In genomic region chrX:18424482-18425198, GRCh38 we compare ENCODE assay signal across 1 cellular context.
TF ChIP-seq lines count a peak whose summit lies in the region.

No MANE protein-coding gene starts in this region.

TF ChIP-seq in H1, 55 proteins besides CTCF, POLR2A, EP300 and RAD21:
- TF ChIP-seq FOSL1 (IDR thresholded peaks at IDR 0.05; ENCODE audit: insufficient read depth, low read depth, low read length) = no peak
- peak; percentile 18 for TF ChIP-seq KDM4A (IDR thresholded peaks at IDR 0.05; ENCODE audit: low read depth, low read length, severe bottlenecking)
- 0 out of 2 replicates have a peak, but pooled peaks have one; percentile 16 for TF ChIP-seq RBBP5 (IDR thresholded peaks at IDR 0.05; ENCODE audit: borderline replicate concordance, low read depth, low read length)
- peak; percentile 76 for TF ChIP-seq SAP30 (IDR thresholded peaks at IDR 0.05; ENCODE audit: insufficient read depth, insufficient replicate concordance, low read length)
- TF ChIP-seq SP1 (IDR thresholded peaks at IDR 0.05; ENCODE audit: low read depth, low read length) = no peak
- no peak for TF ChIP-seq SUZ12 (IDR thresholded peaks at IDR 0.05; ENCODE audit: low read length)
- TF ChIP-seq NANOG (IDR thresholded peaks at IDR 0.05; ENCODE audit: insufficient read depth, low read depth, low read length, poor library complexity, severe bottlenecking) = no peak
- TF ChIP-seq E2F6 (IDR thresholded peaks at IDR 0.05) = peak; percentile 23; the same call in 1 of the 2 replicates
- no peak for TF ChIP-seq CHD7 (IDR thresholded peaks at IDR 0.05; ENCODE audit: insufficient replicate concordance, low read length)
- 0 out of 2 replicates have a peak, but pooled peaks have one; percentile 34 for TF ChIP-seq MAX (IDR thresholded peaks at IDR 0.05)
- no peak for TF ChIP-seq CHD2 (IDR thresholded peaks at IDR 0.05; ENCODE audit: low read length)
